In the genomic region with DNA sequence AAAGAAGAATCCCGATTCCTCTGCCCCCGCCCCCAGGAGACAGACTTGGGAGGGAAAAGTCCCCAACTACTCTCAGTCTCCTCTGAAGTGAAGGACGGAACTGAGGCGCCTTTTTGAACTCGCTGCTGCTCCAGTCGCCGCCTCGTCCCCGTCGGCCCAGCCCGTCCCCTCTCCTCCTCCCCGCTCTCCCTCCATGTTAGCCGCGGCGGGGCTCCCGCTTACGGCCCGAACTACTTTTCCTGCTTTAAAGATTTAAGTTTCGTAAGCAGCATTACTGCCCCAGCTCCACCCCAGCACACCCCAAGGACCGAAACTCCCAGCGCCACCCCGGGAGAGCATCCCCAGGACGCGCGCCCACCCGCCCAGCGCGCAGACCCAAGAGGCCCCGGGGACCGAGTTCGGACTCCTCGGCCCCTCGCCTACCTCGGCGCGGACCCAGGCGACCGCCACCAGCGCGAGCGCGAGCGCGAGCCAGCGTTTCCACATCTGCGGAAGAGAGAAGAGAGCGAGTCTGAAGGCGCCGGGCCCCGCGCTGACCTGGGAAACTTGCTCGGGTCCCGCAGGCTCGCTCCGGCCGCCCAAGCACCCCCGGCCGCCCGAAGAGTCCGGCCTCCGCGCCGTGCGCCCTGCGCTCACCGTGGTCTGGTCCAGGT, we compare ENCODE assay signal across 8 cellular contexts. TPM values are rescaled to one million over a fixed set of nuclear protein-coding genes. Genes with fewer than 3 reads are reported as not detected.
DNase-seq lines count a peak whose midpoint lies in the region; ATAC-seq and TF ChIP-seq lines count a peak whose summit lies in the region.

No MANE protein-coding gene starts in this region.

- TF ChIP-seq CTCF in GM13976 (IDR thresholded peaks at IDR 0.05; ENCODE audit: borderline replicate concordance, control extremely low read depth, extremely low read depth, insufficient read depth, missing control alignments) (no peak), lower lobe of right lung (IDR thresholded peaks at IDR 0.05) (no peak), thoracic aorta (IDR thresholded peaks at IDR 0.05) (no peak)

- in situ Hi-C loops in GM13976 (cut with MboI; ENCODE audit: low sequenced_read_pairs, unreplicated experiment), result no loop called here

- H3K27me3 ChIP-seq in lower lobe of right lung (ENCODE audit: low read depth) (peaks cover 5% of the 10 kb centered on the region), thoracic aorta (replicated peaks; ENCODE audit: insufficient read depth) (no peaks in the 10 kb centered on the region)

- H3K36me3 ChIP-seq in lower lobe of right lung (peaks cover 5% of the 10 kb centered on the region), thoracic aorta (no peaks in the 10 kb centered on the region)

- intact Hi-C loops in lower lobe of right lung (cut with DNase I), result no loop called here

- DNase-seq in 8988T, result peak; percentile 53
- DNase-seq in GM13976 (ENCODE audit: low spot score), result peak; percentile 55
- peak; percentile 36 for DNase-seq in RPMI8226
- peak; percentile 50 for DNase-seq in dermis blood vessel endothelial cell
- DNase-seq in lower lobe of right lung, result peak; percentile 59
- no peak for DNase-seq in thoracic aorta (ENCODE audit: low spot score)
- DNase-seq in NCI-H510A treated with DMSO at 0.1 percent for 48 hours (lab: John Stamatoyannopoulos, UW), result no peak

- H3K4me1 ChIP-seq in lower lobe of right lung (peaks cover 25% of the 10 kb centered on the region), thoracic aorta (ENCODE audit: control insufficient read depth in 1 of 2, low read depth in 2 of 2) (peaks cover 31 to 44% of the 10 kb centered on the region in 2 donors)

- H3K9me3 ChIP-seq in lower lobe of right lung (no peaks in the 10 kb centered on the region), thoracic aorta (no peaks in the 10 kb centered on the region)

- peak overlapping the region; percentile 79 for H3K4me3 ChIP-seq in lower lobe of right lung
- peak overlapping the region; percentile 83 for H3K4me3 ChIP-seq in thoracic aorta

- H3K27ac ChIP-seq in lower lobe of right lung (peak overlapping the region; percentile 88), thoracic aorta (peak overlapping the region; percentile 92 to 96)

- ATAC-seq in lower lobe of right lung (peak; percentile 60 to 77), thoracic aorta (ENCODE audit: insufficient number of reproducible peaks, low FRiP score, low read depth) (peak; percentile 40), GM18873 (IDR thresholded peaks at IDR 0.05; ENCODE audit: low FRiP score, unreplicated experiment) (no peak)

RNA-seq across cellular contexts. Expression of gene FSTL1, which starts 0.4 kb away (rescaled TPM):
- total RNA-seq in dermis blood vessel endothelial cell (524 and 719 TPM in 2 replicates), lower lobe of right lung (233 TPM), thoracic aorta (100 to 1,000 TPM; 601 to 687 TPM)

Comparison
In these comparisons a context has a peak if more than half of its experiments do, and no peak if none do; other contexts are left out.
1. DNase-seq: peak in 8988T (single experiment), GM13976 (single experiment), RPMI8226 (single experiment), dermis blood vessel endothelial cell (single experiment) and lower lobe of right lung (single experiment); none in thoracic aorta (single experiment) and NCI-H510A treated with DMSO at 0.1 percent for 48 hours (single experiment).